8 cellular contexts compared by ENCODE assay signal in the genomic region with DNA sequence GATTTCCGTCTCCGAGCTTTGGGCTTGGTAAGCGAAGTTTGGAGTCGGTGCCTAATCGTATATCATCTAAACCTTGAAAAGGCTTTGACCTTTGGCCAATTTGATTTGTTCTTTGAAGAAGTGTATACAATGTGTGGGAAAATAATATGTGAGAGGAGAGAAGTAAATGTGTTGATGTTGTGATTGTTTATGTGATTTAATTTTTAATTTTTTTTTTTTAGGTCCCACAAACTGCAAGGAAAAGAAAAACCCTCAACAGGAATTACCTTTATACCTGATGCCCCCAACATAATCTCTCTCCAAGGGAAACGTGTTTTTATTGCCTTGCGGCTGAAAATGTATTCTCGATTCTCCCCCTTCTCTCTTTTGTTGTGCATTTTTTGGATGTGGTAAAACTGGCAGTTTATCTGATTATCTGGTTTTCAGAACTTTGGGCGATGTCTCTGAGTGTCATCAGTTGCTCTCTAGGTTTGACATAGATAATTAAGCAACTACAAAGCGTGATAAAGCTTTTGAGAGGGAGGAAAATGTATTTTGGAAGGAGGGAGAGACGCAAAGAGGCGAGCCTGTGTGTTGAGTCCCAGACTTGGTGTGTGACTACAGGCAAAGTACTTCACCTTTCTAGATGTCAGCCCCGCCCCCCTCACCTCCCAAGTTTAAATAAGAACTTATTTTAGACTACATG. TPM values are rescaled to one million over a fixed set of nuclear protein-coding genes. Genes with fewer than 3 reads are reported as not detected.
A peak's percentile ranks its signal among the peaks of the same experiment; 100 is the strongest.
DNase-seq lines count a peak whose midpoint lies in the region; ATAC-seq and TF ChIP-seq lines count a peak whose summit lies in the region.

No MANE protein-coding gene starts in this region.

- DNase-seq in HCT116 (ENCODE audit: low read depth, low spot score) (no peak), T-helper 17 cell (peak in 2 of 3 donors; percentile 6 to 23), cerebellar cortex (ENCODE audit: low spot score) (peak; percentile 28), mucosa of descending colon (peak in 2 of 3 donors; percentile 37 to 68), tibial artery (peak in 1 of 2 donors; percentile 29), NCI-H187 (lab: John Stamatoyannopoulos, UW) (no peak), NCI-H2107 treated with DMSO at 0.1 percent for 48 hours (lab: John Stamatoyannopoulos, UW; ENCODE audit: unreplicated experiment) (no peak)
- no peak for DNase-seq in activated CD4-positive, CD25-positive, alpha-beta regulatory T cell treated with anti-CD3 and anti-CD28 coated beads, Interleukin-2, amount 50 U/mL, for 72 hours

- no peak for TF ChIP-seq CTCF in HCT116 (IDR thresholded peaks at IDR 0.05 in 2 of 3, conservative IDR thresholded peaks at IDR 0.05 in 1 of 3; ENCODE audit: borderline replicate concordance in 1 of 3, insufficient read depth in 1 of 3, low read depth in 2 of 3, low read length in 2 of 3)
- peak; percentile 44 for TF ChIP-seq CTCF in mucosa of descending colon (IDR thresholded peaks at IDR 0.05)
- TF ChIP-seq CTCF in tibial artery (IDR thresholded peaks at IDR 0.05), result no peak

- no peaks in the 10 kb centered on the region for H3K27me3 Mint-ChIP-seq in T-helper 17 cell

- TF ChIP-seq RAD21 in HCT116 (IDR thresholded peaks at IDR 0.05; ENCODE audit: low read depth), result no peak

- peak overlapping the region; percentile 95 for H3K4me3 Mint-ChIP-seq in T-helper 17 cell

- H4K20me1 ChIP-seq in HCT116 (ENCODE audit: insufficient read depth), result peaks cover 6% of the 10 kb centered on the region; the same call in 1 of the 2 replicates

- peak overlapping the region; percentile 49 for H2AFZ ChIP-seq in HCT116 (ENCODE audit: low read depth, low read length, poor library complexity, severe bottlenecking)

- H3K27ac Mint-ChIP-seq in T-helper 17 cell, result peak overlapping the region; percentile 97

- no peaks in the 10 kb centered on the region for H3K9me2 ChIP-seq in HCT116 (ENCODE audit: insufficient read depth)

- no peaks in the 10 kb centered on the region for H3K9me3 ChIP-seq in HCT116 (ENCODE audit: control insufficient read depth in 1 of 2, insufficient read depth in 1 of 2, low read depth in 1 of 2, low read length in 2 of 2)
- H3K9me3 ChIP-seq in T-helper 17 cell (ENCODE audit: control insufficient read depth, low read length, poor library complexity, severe bottlenecking), result no peaks in the 10 kb centered on the region
- H3K9me3 ChIP-seq in mucosa of descending colon, result no peaks in the 10 kb centered on the region
- H3K9me3 ChIP-seq in tibial artery, result no peaks in the 10 kb centered on the region

- H3K36me3 Mint-ChIP-seq in T-helper 17 cell (ENCODE audit: low read depth), result peaks cover 2% of the 10 kb centered on the region

- H3K36me3 ChIP-seq in HCT116 (ENCODE audit: control insufficient read depth in 1 of 2, insufficient read depth in 2 of 2, low read length in 2 of 2) (no peaks in the 10 kb centered on the region), mucosa of descending colon (ENCODE audit: low read depth) (no peaks in the 10 kb centered on the region), tibial artery (no peaks in the 10 kb centered on the region)

- CTCF ChIA-PET in HCT116 (lab: Charles Lee), result interaction anchor here (0.6 to 2.0 kb wide), 6 partner anchors 10 to 473 kb away, joined by 3 to 14 read pairs (median 4); no protein-coding TSS in a partner anchor

- H3K9ac ChIP-seq in HCT116 (ENCODE audit: low read length), result peak overlapping the region; percentile 53

- H3K4me3 ChIP-seq in HCT116 (replicated peaks in 1 of 2; ENCODE audit: low read depth in 1 of 2, low read length in 2 of 2) (peak overlapping the region; percentile 57 to 60), mucosa of descending colon (peak overlapping the region; percentile 21), tibial artery (peak overlapping the region; percentile 96 to 100)

- no peaks in the 10 kb centered on the region for H3K27me3 ChIP-seq in HCT116 (ENCODE audit: insufficient read depth, low read length)
- H3K27me3 ChIP-seq in tibial artery, result no peaks in the 10 kb centered on the region

- ATAC-seq in HCT116 (no peak), T-helper 17 cell (peak; percentile 26), mucosa of descending colon (no peak)

- POLR2A ChIA-PET in HCT116 (lab: Charles Lee), result interaction anchor here (0.7 to 1.1 kb wide), 6 partner anchors 10 to 427 kb away, joined by 3 to 8 read pairs (median 4); no protein-coding TSS in a partner anchor

- TSS peak; percentile 93 for BruUV-seq in HCT116 (replicated peaks; lab: Mats Ljungman, UMichigan)

- no peak for TF ChIP-seq POLR2A in HCT116 (IDR thresholded peaks at IDR 0.05; ENCODE audit: borderline replicate concordance, extremely low read depth, insufficient read depth, insufficient read length)

- intact Hi-C loops in HCT116 (cut with micrococcal nuclease), result loop anchor here (2.0 kb wide), 2 partner anchors 48 to 200 kb away; no protein-coding TSS in a partner anchor
- intact Hi-C loops in mucosa of descending colon (cut with DNase I, micrococcal nuclease), result loop anchor here in 1 of 2 donors (5.0 kb wide), 1 partner anchor 200 kb away; no protein-coding TSS in a partner anchor
- intact Hi-C loops in tibial artery (cut with DNase I; ENCODE audit: low total_unique reads), result loop anchor here (5.0 to 10.0 kb wide), 2 partner anchors 125 to 198 kb away; partner anchors contain the start of gene MSH6

- H3K4me1 ChIP-seq in HCT116 (ENCODE audit: control insufficient read depth in 1 of 2, insufficient read depth in 2 of 2, low read length in 2 of 2), result peaks cover 10 to 21% of the 10 kb centered on the region in 2 experiments
- H3K4me1 ChIP-seq in mucosa of descending colon (ENCODE audit: low read depth), result peaks cover 8% of the 10 kb centered on the region
- peaks cover 0 to 20% (median 2%) of the 10 kb centered on the region in 4 donors for H3K4me1 ChIP-seq in tibial artery

- H3K4me1 Mint-ChIP-seq in T-helper 17 cell, result peaks cover 22% of the 10 kb centered on the region

- H3K27ac ChIP-seq in HCT116 (ENCODE audit: low read depth, low read length) (peak overlapping the region; percentile 80), tibial artery (peak overlapping the region; percentile 98 to 100)

- H3K4me2 ChIP-seq in HCT116 (ENCODE audit: low read length), result peak overlapping the region; percentile 78

- RAD21 ChIA-PET in HCT116 (lab: Charles Lee; ENCODE audit: low non-redundant PET in 1 of 2, low total read pairs in 2 of 2, uncharacterized antibody in 2 of 2, unreplicated experiment in 2 of 2), result no interaction called here

- H3K79me2 ChIP-seq in HCT116 (ENCODE audit: insufficient read depth, low read length), result peaks cover 29% of the 10 kb centered on the region

TF ChIP-seq in HCT116, 20 proteins besides CTCF, POLR2A, EP300 and RAD21:
- no peak for TF ChIP-seq JUND (IDR thresholded peaks at IDR 0.05)
- no peak for TF ChIP-seq SIN3A (IDR thresholded peaks at IDR 0.05; ENCODE audit: low read depth)
- peak; percentile 58; the same call in 1 of the 2 replicates for TF ChIP-seq POLR2AphosphoS5 (IDR thresholded peaks at IDR 0.05; ENCODE audit: low read depth, low read length)
- TF ChIP-seq EGR1 (IDR thresholded peaks at IDR 0.05; ENCODE audit: low read depth), result no peak
- 0 out of 2 replicates have a peak, but pooled peaks have one; percentile 0 for TF ChIP-seq CEBPB (IDR thresholded peaks at IDR 0.05; ENCODE audit: low read depth)
- no peak for TF ChIP-seq SP1 (IDR thresholded peaks at IDR 0.05; ENCODE audit: low read depth)

RNA-seq across cellular contexts. Expression of gene FBXO11, which starts 0.9 kb away (rescaled TPM):
- total RNA-seq in HCT116 (2021; ENCODE audit: unreplicated experiment) (60.2 TPM), T-helper 17 cell (100 to 1,000 TPM in 1 of 2 donors, 10 to 100 TPM in 1; 95.7 to 106 TPM), mucosa of descending colon (10 to 100 TPM; 40.7 to 70.4 (median 46.7) TPM)
- 23.9 and 26.7 TPM in 2 replicates for polyA plus RNA-seq in HCT116 (2012)

Comparison
In these comparisons a context has a peak if more than half of its experiments do, and no peak if none do; other contexts are left out.
1. DNase-seq: peak in T-helper 17 cell (2 of 3), cerebellar cortex (single experiment) and mucosa of descending colon (2 of 3); none in HCT116 (single experiment), activated CD4-positive, CD25-positive, alpha-beta regulatory T cell treated with anti-CD3 and anti-CD28 coated beads, Interleukin-2, amount 50 U/mL, for 72 hours (single experiment), NCI-H187 (0 of 2) and NCI-H2107 treated with DMSO at 0.1 percent for 48 hours (single experiment).
2. H3K4me3 ChIP-seq: peak in every context shown above with its lines; median percentile 98 in tibial artery; 58 in HCT116; 21 in mucosa of descending colon.